8 cellular contexts compared by ENCODE assay signal in the genomic region with DNA sequence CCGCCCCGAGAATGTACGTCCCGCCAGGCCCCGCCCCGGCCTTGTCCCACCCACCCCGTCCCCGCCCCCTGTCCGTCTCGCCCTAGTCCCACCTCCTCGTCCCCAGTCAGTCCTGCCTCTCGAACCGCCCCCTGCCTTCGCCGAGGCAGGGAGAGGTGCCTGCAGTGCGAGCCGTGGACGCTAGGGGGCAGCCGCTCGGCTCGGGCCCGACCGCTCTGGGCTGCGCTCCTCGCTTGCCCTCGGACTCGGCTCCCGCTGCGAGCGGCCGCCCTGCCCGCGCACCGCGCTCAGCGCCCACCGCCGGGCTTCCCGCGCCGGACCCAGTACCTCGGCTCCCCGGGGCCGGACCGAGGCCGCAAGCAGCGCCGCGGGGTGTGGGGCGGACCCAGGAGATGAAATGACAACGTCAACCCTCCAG. TPM values are rescaled to one million over a fixed set of nuclear protein-coding genes. Genes with fewer than 3 reads are reported as not detected.
DNase-seq lines count a peak whose midpoint lies in the region; ATAC-seq and TF ChIP-seq lines count a peak whose summit lies in the region.

A gene (plus strand): TSS at position 236 of the 418 bp plus-strand sequence. CDS start 162 bp downstream, at position 398.

- peaks cover 5% of the 10 kb centered on the region for H3K4me1 Mint-ChIP-seq in endodermal cell
- H3K4me1 Mint-ChIP-seq in mesothelial cell of epicardium, result peaks cover 9% of the 10 kb centered on the region

- TF ChIP-seq CTCF in endodermal cell (conservative IDR thresholded peaks at IDR 0.05) (peak; percentile 89), mesothelial cell of epicardium (IDR thresholded peaks at IDR 0.05; ENCODE audit: unreplicated experiment) (peak; percentile 91)

- H3K9me3 ChIP-seq in HUES48 (ENCODE audit: control insufficient read depth, insufficient read depth, low read length) (no peaks in the 10 kb centered on the region), NT2/D1 (ENCODE audit: insufficient read depth, low read length) (no peaks in the 10 kb centered on the region), endodermal cell (ENCODE audit: control insufficient read depth, low read length) (no peaks in the 10 kb centered on the region)

- H3K36me3 Mint-ChIP-seq in endodermal cell (ENCODE audit: low read depth) (peaks cover 12% of the 10 kb centered on the region), mesothelial cell of epicardium (peaks cover 8% of the 10 kb centered on the region)

- H3K36me3 ChIP-seq in HUES48 (ENCODE audit: control insufficient read depth, insufficient read depth, low read length) (peaks cover 25% of the 10 kb centered on the region; the same call in 1 of the 2 replicates), NT2/D1 (ENCODE audit: insufficient read depth, insufficient read length, low read length) (peaks cover 33% of the 10 kb centered on the region), endodermal cell (ENCODE audit: control insufficient read depth, insufficient read depth, low read length) (peaks cover 20% of the 10 kb centered on the region)

- peak; percentile 91 for ATAC-seq in GM21390 (IDR thresholded peaks at IDR 0.05; ENCODE audit: unreplicated experiment)

- H3K27ac ChIP-seq in HUES48 (ENCODE audit: low read depth, low read length) (peak within 1 kb of the TSS; percentile 65), endodermal cell (ENCODE audit: low read depth, low read length) (peak within 1 kb of the TSS; percentile 16)

- H3K9ac ChIP-seq in HUES48 (ENCODE audit: low read depth, low read length) (peak within 1 kb of the TSS; percentile 72), NT2/D1 (ENCODE audit: insufficient read length, low read depth) (peak within 1 kb of the TSS; percentile 94), endodermal cell (ENCODE audit: extremely low read depth, low read length, poor library complexity, severe bottlenecking) (peak within 1 kb of the TSS; percentile 48)

- H3K4me3 Mint-ChIP-seq in endodermal cell (peak within 1 kb of the TSS; percentile 95), mesothelial cell of epicardium (peak within 1 kb of the TSS; percentile 91)

- H3K27me3 ChIP-seq in HUES48 (ENCODE audit: control insufficient read depth, insufficient read depth, low read length), result no peaks in the 10 kb centered on the region
- H3K27me3 ChIP-seq in NT2/D1 (ENCODE audit: insufficient read depth, insufficient read length), result no peaks in the 10 kb centered on the region
- H3K27me3 ChIP-seq in endodermal cell (ENCODE audit: control insufficient read depth, insufficient read depth, low read length, poor library complexity, severe bottlenecking), result no peaks in the 10 kb centered on the region

- WGBS in endodermal cell (ENCODE audit: insufficient coverage in 1 of 2, insufficient read length in 1 of 2), 2 experiments, result 0% methylated on average over 19 to 45 of the region's 51 CpGs

- H3K27ac Mint-ChIP-seq in endodermal cell, result peak within 1 kb of the TSS; percentile 96
- peak within 1 kb of the TSS; percentile 93 for H3K27ac Mint-ChIP-seq in mesothelial cell of epicardium

- DNase-seq in D341Med (ENCODE audit: low spot score) (peak; percentile 98), NT2/D1 (ENCODE audit: low read depth, low spot score) (peak; percentile 93), endodermal cell (peak; percentile 99), mesothelial cell of epicardium (ENCODE audit: low spot score in 2 of 2, unreplicated experiment in 2 of 2) (peak; percentile 96 to 100)
- peak; percentile 94 for DNase-seq in activated CD8-positive, alpha-beta memory T cell treated with anti-CD3 and anti-CD28 coated beads, Interleukin-2, amount 50 U/mL, for 1 hour (ENCODE audit: extremely low read depth)
- DNase-seq in stimulated activated CD8-positive, alpha-beta memory T cell treated with anti-CD3 and anti-CD28 coated beads, Interleukin-15, amount 100 ng/mL, for 48 hours (ENCODE audit: low read depth in 2 of 2), result peak; percentile 95 to 96

- H3K27me3 Mint-ChIP-seq in endodermal cell (ENCODE audit: insufficient read depth) (no peaks in the 10 kb centered on the region), mesothelial cell of epicardium (ENCODE audit: low read depth) (no peaks in the 10 kb centered on the region)

- H3K4me1 ChIP-seq in HUES48 (ENCODE audit: control insufficient read depth, insufficient read depth, low read length) (peaks cover 3% of the 10 kb centered on the region; the same call in 1 of the 2 replicates), NT2/D1 (ENCODE audit: insufficient read depth, insufficient read length) (no peaks in the 10 kb centered on the region), endodermal cell (ENCODE audit: control insufficient read depth, insufficient read depth, low read length) (no peaks in the 10 kb centered on the region)

- peak within 1 kb of the TSS; percentile 76 for H3K4me3 ChIP-seq in HUES48 (ENCODE audit: low read depth, low read length)
- H3K4me3 ChIP-seq in NT2/D1 (ENCODE audit: insufficient read length, low read depth), result peak within 1 kb of the TSS; percentile 89
- H3K4me3 ChIP-seq in endodermal cell (ENCODE audit: low read length), result peak within 1 kb of the TSS; percentile 87

- no peaks in the 10 kb centered on the region for H3K9me3 Mint-ChIP-seq in endodermal cell
- no peaks in the 10 kb centered on the region for H3K9me3 Mint-ChIP-seq in mesothelial cell of epicardium

RNA-seq across cellular contexts. Expression of the gene that starts here (rescaled TPM):
- total RNA-seq in endodermal cell (10 to 100 TPM; 28.6 to 37.8 TPM), mesothelial cell of epicardium (28.0 to 30.3 TPM (median 29.8 TPM) in 3 replicates)
- 34.2 TPM for polyA plus RNA-seq in endodermal cell (2013, experiment 1 of 2)
- 33.5 TPM for polyA plus RNA-seq in endodermal cell (2013, experiment 2 of 2)

Comparison
In these comparisons a context has a peak if more than half of its experiments do, and no peak if none do; other contexts are left out.
1. Peak in every context shown above with its lines: DNase-seq, ATAC-seq, H3K4me3 ChIP-seq and H3K27ac ChIP-seq.